In the genomic region with DNA sequence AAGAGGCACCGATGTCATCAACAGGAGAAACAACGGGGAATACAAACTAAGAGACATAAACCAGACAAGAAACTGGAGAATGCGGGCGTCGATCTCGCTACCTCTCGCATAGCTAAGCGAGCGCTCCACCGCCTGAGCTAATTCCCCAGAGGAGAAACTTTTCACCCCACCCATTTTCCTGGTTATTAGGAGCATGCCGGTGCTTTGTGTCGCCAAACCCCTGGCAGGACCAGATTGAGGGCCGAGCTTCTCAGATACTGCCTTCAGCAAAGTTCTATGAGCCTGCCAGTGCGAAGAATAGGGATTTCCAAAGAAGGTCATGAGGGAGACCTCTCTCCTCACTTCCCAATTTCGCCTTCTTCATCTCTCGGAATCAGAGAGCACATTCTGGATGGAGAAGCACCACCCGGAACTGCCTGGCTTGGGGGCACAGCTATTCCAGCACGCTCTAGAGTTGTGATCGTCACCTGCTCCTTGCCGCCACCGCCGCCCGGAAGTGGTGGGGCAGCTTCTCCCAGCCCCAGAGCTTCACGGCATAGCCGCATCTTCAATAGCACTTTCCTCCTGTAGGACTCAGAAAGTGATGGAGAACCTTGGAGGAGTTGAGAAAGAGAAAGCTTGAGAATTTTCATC, we compare ENCODE assay signal across 7 cellular contexts.
A peak's percentile ranks its signal among the peaks of the same experiment; 100 is the strongest.
DNase-seq lines count a peak whose midpoint lies in the region; ATAC-seq and TF ChIP-seq lines count a peak whose summit lies in the region.
"Not testable (repeated sequence)": the region's sequence is repeated elsewhere in the genome, so short reads cannot be mapped to it uniquely, and the experiment has no call there.

No MANE protein-coding gene starts in this region.

- not testable (repeated sequence) for H3K4me3 Mint-ChIP-seq in activated CD4-positive, alpha-beta T cell treated with anti-CD3 and anti-CD28 coated beads for 36 hours
- peak overlapping the region; percentile 51 for H3K4me3 Mint-ChIP-seq in endodermal cell

- not testable (repeated sequence) for H2BK120ac ChIP-seq in neuronal stem cell (ENCODE audit: low read depth, low read length)

- H2BK15ac ChIP-seq in neuronal stem cell (ENCODE audit: low read length), result not testable (repeated sequence)

- TF ChIP-seq RAD21 in HCT116 (IDR thresholded peaks at IDR 0.05; ENCODE audit: low read depth), result not testable (repeated sequence)

- DNase-seq in AG20443 (ENCODE audit: low spot score) (peak; percentile 0), endodermal cell (peak; percentile 47)
- DNase-seq in HCT116 (ENCODE audit: low read depth, low spot score); iPS DF 6.9 (ENCODE audit: low read depth, low spot score); neuronal stem cell (ENCODE audit: low spot score): not testable (repeated sequence)
- DNase-seq in activated CD4-positive, alpha-beta T cell treated with anti-CD3 and anti-CD28 coated beads for 36 hours, result peak; percentile 40

- H4K8ac ChIP-seq in neuronal stem cell (ENCODE audit: low read depth, low read length), result not testable (repeated sequence)

- RAD21 ChIA-PET in HCT116 (lab: Charles Lee; ENCODE audit: low non-redundant PET in 1 of 2, low total read pairs in 2 of 2, uncharacterized antibody in 2 of 2, unreplicated experiment in 2 of 2), result not testable (repeated sequence)

- not testable (repeated sequence) for H2AFZ ChIP-seq in HCT116 (ENCODE audit: low read depth, low read length, poor library complexity, severe bottlenecking); neuronal stem cell (ENCODE audit: low read length)

- TF ChIP-seq CTCF in HCT116 (IDR thresholded peaks at IDR 0.05 in 2 of 3, conservative IDR thresholded peaks at IDR 0.05 in 1 of 3; ENCODE audit: borderline replicate concordance in 1 of 3, insufficient read depth in 1 of 3, low read depth in 2 of 3, low read length in 2 of 3); endodermal cell (conservative IDR thresholded peaks at IDR 0.05): not testable (repeated sequence)

- not testable (repeated sequence) for H2BK12ac ChIP-seq in neuronal stem cell (ENCODE audit: low read length)

- not testable (repeated sequence) for H3K9me3 ChIP-seq in HCT116 (ENCODE audit: control insufficient read depth in 1 of 2, insufficient read depth in 1 of 2, low read depth in 1 of 2, low read length in 2 of 2); HUES64 (ENCODE audit: insufficient read depth, low read depth, low read length); endodermal cell (ENCODE audit: control insufficient read depth, low read length); iPS DF 6.9 (ENCODE audit: control insufficient read depth, insufficient read depth, low read length); neuronal stem cell (replicated peaks in 1 of 2; ENCODE audit: control insufficient read depth in 2 of 2, insufficient read depth in 1 of 2, low read depth in 1 of 2, low read length in 2 of 2)

- CTCF ChIA-PET in HCT116 (lab: Charles Lee); activated CD4-positive, alpha-beta T cell treated with anti-CD3 and anti-CD28 coated beads for 36 hours (lab: Charles Lee): not testable (repeated sequence)

- H3K27ac Mint-ChIP-seq in activated CD4-positive, alpha-beta T cell treated with anti-CD3 and anti-CD28 coated beads for 36 hours; endodermal cell: not testable (repeated sequence)

- not testable (repeated sequence) for H3K14ac ChIP-seq in neuronal stem cell (ENCODE audit: low read length)

- not testable (repeated sequence) for H2BK5ac ChIP-seq in neuronal stem cell (ENCODE audit: low read length)

- H3K36me3 Mint-ChIP-seq in activated CD4-positive, alpha-beta T cell treated with anti-CD3 and anti-CD28 coated beads for 36 hours (ENCODE audit: low read depth), result peaks cover 25% of the 10 kb centered on the region
- not testable (repeated sequence) for H3K36me3 Mint-ChIP-seq in endodermal cell (ENCODE audit: low read depth)

- H3K79me1 ChIP-seq in neuronal stem cell (ENCODE audit: low read depth, low read length), result not testable (repeated sequence)

- not testable (repeated sequence) for H3K4ac ChIP-seq in neuronal stem cell (ENCODE audit: low read length)

- not testable (repeated sequence) for H3K27ac ChIP-seq in HCT116 (ENCODE audit: low read depth, low read length); HUES64 (ENCODE audit: low read depth, low read length); endodermal cell (ENCODE audit: low read depth, low read length); iPS DF 6.9 (ENCODE audit: low read length); neuronal stem cell (replicated peaks; ENCODE audit: low read length)

- not testable (repeated sequence) for H3K4me3 ChIP-seq in HCT116 (replicated peaks in 1 of 2; ENCODE audit: low read depth in 1 of 2, low read length in 2 of 2); neuronal stem cell (ENCODE audit: low read length in 2 of 2)
- H3K4me3 ChIP-seq in HUES64 (ENCODE audit: low read length) (peak overlapping the region; percentile 57), endodermal cell (ENCODE audit: low read length) (peak overlapping the region; percentile 62), iPS DF 6.9 (ENCODE audit: low read length) (peak overlapping the region; percentile 50; the same call in 1 of the 2 replicates)

- peaks cover 19% of the 10 kb centered on the region for H3K9me3 Mint-ChIP-seq in activated CD4-positive, alpha-beta T cell treated with anti-CD3 and anti-CD28 coated beads for 36 hours (ENCODE audit: low read depth)
- H3K9me3 Mint-ChIP-seq in endodermal cell, result not testable (repeated sequence)

- H3K9ac ChIP-seq in HCT116 (ENCODE audit: low read length); HUES64 (ENCODE audit: low read depth, low read length); endodermal cell (ENCODE audit: extremely low read depth, low read length, poor library complexity, severe bottlenecking); neuronal stem cell (ENCODE audit: low read depth, low read length, poor library complexity): not testable (repeated sequence)

- not testable (repeated sequence) for H3K18ac ChIP-seq in neuronal stem cell (ENCODE audit: low read length)

- POLR2A ChIA-PET in HCT116 (lab: Charles Lee); activated CD4-positive, alpha-beta T cell treated with anti-CD3 and anti-CD28 coated beads for 36 hours (lab: Charles Lee): not testable (repeated sequence)

- H3K4me2 ChIP-seq in HCT116 (ENCODE audit: low read length), result not testable (repeated sequence)
- peak overlapping the region; percentile 11 for H3K4me2 ChIP-seq in neuronal stem cell (ENCODE audit: insufficient read depth, low read length, poor library complexity, severe bottlenecking)

- H2AK5ac ChIP-seq in neuronal stem cell (ENCODE audit: low read depth, low read length), result not testable (repeated sequence)

- H3K36me3 ChIP-seq in HCT116 (ENCODE audit: control insufficient read depth in 1 of 2, insufficient read depth in 2 of 2, low read length in 2 of 2); HUES64 (ENCODE audit: insufficient read depth, low read length); endodermal cell (ENCODE audit: control insufficient read depth, insufficient read depth, low read length); iPS DF 6.9 (ENCODE audit: control insufficient read depth, insufficient read depth, low read length); neuronal stem cell (replicated peaks in 1 of 2; ENCODE audit: control insufficient read depth in 2 of 2, insufficient read depth in 2 of 2, low read length in 2 of 2): not testable (repeated sequence)

- not testable (repeated sequence) for H3K4me1 ChIP-seq in HCT116 (ENCODE audit: control insufficient read depth in 1 of 2, insufficient read depth in 2 of 2, low read length in 2 of 2); HUES64 (ENCODE audit: insufficient read depth, low read length); endodermal cell (ENCODE audit: control insufficient read depth, insufficient read depth, low read length); iPS DF 6.9 (ENCODE audit: control insufficient read depth, insufficient read depth, low read length); neuronal stem cell (ENCODE audit: control insufficient read depth in 2 of 2, insufficient read depth in 1 of 2, low read depth in 1 of 2, low read length in 2 of 2)

- WGBS in HUES64, result 3% methylated on average over 16 of the region's 25 CpGs
- 0 to 3% methylated on average over 1 to 16 of the region's 25 CpGs for WGBS in endodermal cell (ENCODE audit: insufficient coverage in 1 of 2, insufficient read length in 1 of 2), 2 experiments
- no CpG with 5 or more reads among the region's 25 CpGs for WGBS in iPS DF 6.9 (ENCODE audit: insufficient coverage, insufficient read length)
- no CpG with 5 or more reads among the region's 25 CpGs for WGBS in neuronal stem cell (ENCODE audit: extremely low coverage in 2 of 2, insufficient read length in 2 of 2, insufficient replicate concordance in 1 of 2), 2 donors

- not testable (repeated sequence) for H3K27me3 ChIP-seq in HCT116 (ENCODE audit: insufficient read depth, low read length); iPS DF 6.9 (ENCODE audit: control insufficient read depth, insufficient read depth, low read length)
- H3K27me3 ChIP-seq in HUES64 (ENCODE audit: insufficient read depth, low read length), result peaks cover 60% of the 10 kb centered on the region
- peaks cover 43% of the 10 kb centered on the region for H3K27me3 ChIP-seq in endodermal cell (ENCODE audit: control insufficient read depth, insufficient read depth, low read length, poor library complexity, severe bottlenecking)
- H3K27me3 ChIP-seq in neuronal stem cell (ENCODE audit: control insufficient read depth in 3 of 3, insufficient read depth in 3 of 3, low read depth in 1 of 3, low read length in 3 of 3), result peaks cover 1 to 24% (median 17%) of the 10 kb centered on the region in 3 experiments

- H4K91ac ChIP-seq in neuronal stem cell (ENCODE audit: low read depth, low read length, poor library complexity), result not testable (repeated sequence)

- BruUV-seq in HCT116 (replicated peaks; lab: Mats Ljungman, UMichigan), result not testable (repeated sequence)

- peak; percentile 82 for ATAC-seq in HCT116
- ATAC-seq in activated CD4-positive, alpha-beta T cell treated with anti-CD3 and anti-CD28 coated beads for 36 hours, result not testable (repeated sequence)

- peaks cover 56% of the 10 kb centered on the region for H3K27me3 Mint-ChIP-seq in activated CD4-positive, alpha-beta T cell treated with anti-CD3 and anti-CD28 coated beads for 36 hours
- H3K27me3 Mint-ChIP-seq in endodermal cell (ENCODE audit: insufficient read depth), result peaks cover 53% of the 10 kb centered on the region

- H3K23ac ChIP-seq in neuronal stem cell (ENCODE audit: low read depth, low read length, poor library complexity), result not testable (repeated sequence)

- H3K79me2 ChIP-seq in HCT116 (ENCODE audit: insufficient read depth, low read length), result not testable (repeated sequence)

- not testable (repeated sequence) for TF ChIP-seq POLR2A in HCT116 (IDR thresholded peaks at IDR 0.05; ENCODE audit: borderline replicate concordance, extremely low read depth, insufficient read depth, insufficient read length)

- not testable (repeated sequence) for H3K4me1 Mint-ChIP-seq in activated CD4-positive, alpha-beta T cell treated with anti-CD3 and anti-CD28 coated beads for 36 hours
- peaks cover 19% of the 10 kb centered on the region for H3K4me1 Mint-ChIP-seq in endodermal cell

- H3K9me2 ChIP-seq in HCT116 (ENCODE audit: insufficient read depth), result not testable (repeated sequence)

- H4K20me1 ChIP-seq in HCT116 (ENCODE audit: insufficient read depth), result not testable (repeated sequence)

- intact Hi-C loops in HCT116 (cut with micrococcal nuclease); activated CD4-positive, alpha-beta T cell treated with anti-CD3 and anti-CD28 coated beads for 36 hours (cut with DNase I, micrococcal nuclease): not testable (repeated sequence)
